Comparison of ENCODE assay signal across 35 cellular contexts in the genomic region with DNA sequence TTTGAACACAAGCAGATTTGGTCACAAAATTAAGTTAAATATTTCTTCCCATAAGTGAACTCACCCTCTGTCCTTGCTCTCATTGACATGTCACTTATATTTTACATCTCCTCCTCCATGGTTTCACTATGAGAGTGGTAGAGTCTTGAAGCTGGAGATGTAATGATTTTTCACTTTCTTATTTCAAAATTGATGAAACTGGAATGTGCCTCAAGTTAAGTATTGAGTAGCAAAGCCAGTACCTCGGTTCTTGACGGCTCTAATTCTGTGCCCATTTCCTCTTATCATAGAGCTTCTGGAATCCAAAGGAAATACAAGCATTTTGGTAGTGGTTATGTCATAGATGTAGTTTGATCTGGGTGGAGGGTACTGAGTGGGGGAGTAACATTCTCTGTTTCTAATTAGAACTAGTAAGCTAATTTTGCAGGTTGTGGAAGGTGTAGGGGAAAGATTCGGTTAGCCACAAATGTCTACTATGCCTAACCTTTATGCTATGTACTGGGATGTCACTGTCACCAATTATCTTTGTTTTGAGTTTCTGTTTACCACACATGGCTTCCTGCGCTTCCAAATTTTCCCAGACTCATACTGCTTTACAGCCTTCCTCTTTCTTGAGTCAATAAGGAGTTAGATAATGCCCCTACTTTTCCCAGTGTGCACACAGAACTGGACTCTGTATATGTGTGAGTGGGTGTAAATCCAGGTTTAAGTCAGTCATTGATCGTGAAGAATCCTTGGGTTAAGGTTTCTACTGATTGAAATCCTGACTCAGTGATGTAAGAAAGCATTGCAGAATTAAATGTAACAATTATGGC.
DNase-seq lines count a peak whose midpoint lies in the region; ATAC-seq and TF ChIP-seq lines count a peak whose summit lies in the region.
"Had no signal": no experiment of that assay in that cellular context is flagged by ENCODE, and none has a peak within 500 bp of the region (broad histone marks: within the 10 kb centered on the region; RNA-seq: fewer than 3 reads in every experiment).

No MANE protein-coding gene starts in this region.

- H3K4me3 Mint-ChIP-seq in activated naive CD4-positive, alpha-beta T cell treated with anti-CD3 and anti-CD28 coated beads, Interleukin-2, amount 50 U/mL, for 24 hours = peak overlapping the region; percentile 15
- H3K4me3 Mint-ChIP-seq: B cell; CD4-positive, alpha-beta memory T cell; immature natural killer cell; memory B cell; neural progenitor cell; T-helper 17 cell had no signal

- TF ChIP-seq CTCF in GM13977 (IDR thresholded peaks at IDR 0.05; ENCODE audit: extremely low read depth, insufficient read depth, missing control alignments) = no peak
- TF ChIP-seq CTCF in KMS-11 (conservative IDR thresholded peaks at IDR 0.05; ENCODE audit: low read depth, low read length) = no peak
- TF ChIP-seq CTCF in Peyer's patch (IDR thresholded peaks at IDR 0.05) = no peak

- intact Hi-C loops in left colon (cut with DNase I, micrococcal nuclease) = no loop called here

- H3K4me2 ChIP-seq in KMS-11 = peak overlapping the region; percentile 9; the same call in 1 of the 2 replicates
- H3K4me2 ChIP-seq: neural progenitor cell had no signal

- H3K4me3 ChIP-seq in KMS-11 (IDR thresholded peaks at IDR 0.05; ENCODE audit: insufficient read depth, low read depth, low read length) (no peak overlapping the region), Peyer's patch (no peak overlapping the region)
- H3K4me3 ChIP-seq: GM23248, neural progenitor cell, pancreas, tibial nerve had no signal

- H3K36me3 ChIP-seq in KMS-11 (ENCODE audit: insufficient read depth) (no peaks in the 10 kb centered on the region), Peyer's patch (no peaks in the 10 kb centered on the region)
- H3K36me3 ChIP-seq: neural progenitor cell, pancreas, tibial nerve had no signal

- H2AFZ ChIP-seq in KMS-11 (ENCODE audit: low read depth) = no peak overlapping the region
- H2AFZ ChIP-seq: GM23248, neural progenitor cell had no signal

- peaks cover 14% of the 10 kb centered on the region for H3K36me3 Mint-ChIP-seq in activated naive CD4-positive, alpha-beta T cell treated with anti-CD3 and anti-CD28 coated beads, Interleukin-2, amount 50 U/mL, for 24 hours

- H3K4me1 Mint-ChIP-seq in activated naive CD4-positive, alpha-beta T cell treated with anti-CD3 and anti-CD28 coated beads, Interleukin-2, amount 50 U/mL, for 24 hours = peaks cover 46% of the 10 kb centered on the region
- H3K4me1 Mint-ChIP-seq: neural progenitor cell had no signal

- H4K20me1 ChIP-seq in KMS-11 (ENCODE audit: insufficient read depth) = no peaks in the 10 kb centered on the region

- H3K27ac ChIP-seq in KMS-11 = no peak overlapping the region
- no peak overlapping the region for H3K27ac ChIP-seq in Peyer's patch
- H3K27ac ChIP-seq: GM23248, neural progenitor cell, pancreas, tibial nerve had no signal

- H3K27me3 Mint-ChIP-seq in activated naive CD4-positive, alpha-beta T cell treated with anti-CD3 and anti-CD28 coated beads, Interleukin-2, amount 50 U/mL, for 24 hours = no peaks in the 10 kb centered on the region
- H3K27me3 Mint-ChIP-seq: B cell; CD4-positive, alpha-beta memory T cell; memory B cell; T-helper 17 cell had no signal

- no peaks in the 10 kb centered on the region; the same call in 1 of the 2 replicates for H3K79me2 ChIP-seq in KMS-11 (ENCODE audit: insufficient read depth, low read depth)

- no peak for TF ChIP-seq POLR2A in Peyer's patch (IDR thresholded peaks at IDR 0.05)

- no peaks in the 10 kb centered on the region for H3K9me3 ChIP-seq in Peyer's patch
- H3K9me3 ChIP-seq: pancreas had no signal

- H3K4me1 ChIP-seq in KMS-11 (ENCODE audit: low read depth, poor library complexity, severe bottlenecking) = peaks cover 10% of the 10 kb centered on the region
- H3K4me1 ChIP-seq in Peyer's patch = no peaks in the 10 kb centered on the region
- H3K4me1 ChIP-seq: neural progenitor cell, pancreas had no signal

- peak overlapping the region; percentile 19 for H3K27ac Mint-ChIP-seq in activated naive CD4-positive, alpha-beta T cell treated with anti-CD3 and anti-CD28 coated beads, Interleukin-2, amount 50 U/mL, for 24 hours
- H3K27ac Mint-ChIP-seq: B cell; CD4-positive, alpha-beta memory T cell; immature natural killer cell; memory B cell; neural progenitor cell; T-helper 17 cell had no signal

- peaks cover 5% of the 10 kb centered on the region for H3K9me3 Mint-ChIP-seq in activated naive CD4-positive, alpha-beta T cell treated with anti-CD3 and anti-CD28 coated beads, Interleukin-2, amount 50 U/mL, for 24 hours
- H3K9me3 Mint-ChIP-seq: immature natural killer cell had no signal

- H3K27me3 ChIP-seq in KMS-11 (ENCODE audit: insufficient read depth, low read depth) (no peaks in the 10 kb centered on the region), Peyer's patch (no peaks in the 10 kb centered on the region)
- H3K27me3 ChIP-seq: neural progenitor cell, pancreas, tibial nerve had no signal

- in situ Hi-C loops in GM13977 (cut with MboI; ENCODE audit: low pct_unique_long_range_greater_than_20kb, low sequenced_read_pairs, unreplicated experiment) = no loop called here

- no peak for DNase-seq in activated naive CD4-positive, alpha-beta T cell (lab: John Stamatoyannopoulos, UW)
- DNase-seq in GM13977 (ENCODE audit: low spot score) (peak; percentile 24), left colon (no peak), hepatic stellate cell (ENCODE audit: low spot score) (no peak), NCI-H345 treated with DMSO at 0.1 percent for 48 hours (lab: John Stamatoyannopoulos, UW; ENCODE audit: unreplicated experiment) (no peak), Peyer's patch (no peak)
- DNase-seq: ACHN; activated CD4-positive, alpha-beta T cell treated with anti-CD3 and anti-CD28 coated beads for 1 hour; caudate nucleus; CD4-positive, alpha-beta memory T cell; cortex of kidney; DND-41; effector memory CD4-positive, alpha-beta T cell; GF-D8; GM23248; immature natural killer cell; Kasumi-1; NCI-H1417; NCI-H2029; NCI-H524; pancreas; retina; Right ventricle myocardium superior; small intestine; stimulated activated CD4-positive, alpha-beta T cell treated with anti-CD3 and anti-CD28 coated beads, Interleukin-1b, Interleukin-23, amount 100 ng/mL, for 48 hours; stimulated activated CD8-positive, alpha-beta memory T cell treated with anti-CD3 and anti-CD28 coated beads, Interleukin-4, amount 100 ng/mL, for 48 hours; T-helper 17 cell had no signal

- H3K9ac ChIP-seq in KMS-11 = no peak overlapping the region
- H3K9ac ChIP-seq: GM23248, neural progenitor cell had no signal

- peak; percentile 69 for ATAC-seq in left colon
- ATAC-seq: HepG2, pancreas, SK-N-SH treated with all-trans-retinoic acid at 6 μM for 48 hours, T-helper 17 cell had no signal
